In genomic region chr11:34647131-34647530, GRCh38 we compare ENCODE assay signal across 33 cellular contexts. TPM values are rescaled to one million over a fixed set of nuclear protein-coding genes. Genes with fewer than 3 reads are reported as not detected.
A peak's percentile ranks its signal among the peaks of the same experiment; 100 is the strongest.
DNase-seq lines count a peak whose midpoint lies in the region; ATAC-seq, FAIRE-seq and TF ChIP-seq lines count a peak whose summit lies in the region.
"Had no signal": no experiment of that assay in that cellular context is flagged by ENCODE, and none has a peak within 500 bp of the region (broad histone marks: within the 10 kb centered on the region; RNA-seq: fewer than 3 reads in every experiment).

No MANE protein-coding gene starts in this region.

- CTCF ChIA-PET in A549 (lab: Yijun Ruan, JAX) (interaction anchor here (1.5 to 10.6 kb wide), 3 partner anchors 47 to 244 kb away, joined by 3 to 63 read pairs (median 8); no protein-coding TSS in a partner anchor), HCT116 (lab: Charles Lee) (interaction anchor here (1.6 kb wide), 1 partner anchor 9 kb away, joined by 4 read pairs; no protein-coding TSS in a partner anchor)

- H2BK12ac ChIP-seq in mesenchymal stem cell (ENCODE audit: low read length in 2 of 2) = no peak overlapping the region

- H2AFZ ChIP-seq in HCT116 (ENCODE audit: low read depth, low read length, poor library complexity, severe bottlenecking) (peak overlapping the region; percentile 37), mesenchymal stem cell (ENCODE audit: low read depth, low read length) (no peak overlapping the region)

- no TSS peak for BruUV-seq in HCT116 (replicated peaks; lab: Mats Ljungman, UMichigan)

- no peak for DNase-seq in A549 (ENCODE audit: low read depth in 1 of 2, low spot score in 1 of 2)
- DNase-seq in HCT116 (ENCODE audit: low read depth, low spot score) = no peak
- DNase-seq in choroid plexus epithelial cell (ENCODE audit: low read depth) = peak; percentile 59
- DNase-seq in mesenchymal stem cell = peak; percentile 32
- no peak for DNase-seq in left lobe of liver (ENCODE audit: low spot score)
- no peak for DNase-seq in globus pallidus (ENCODE audit: low spot score)
- DNase-seq in A172 (ENCODE audit: low spot score) = no peak
- DNase-seq in activated T-cell treated with anti-CD3 and anti-CD28 coated beads, Interleukin-2, amount 50 U/mL, for 1 hour = no peak
- DNase-seq: activated CD4-positive, alpha-beta T cell treated with anti-CD3 and anti-CD28 coated beads, Interleukin-2, amount 10 ng/mL, durations not matched to agents 24 days and 14 days; C1 segment of cervical spinal cord; central memory CD4-positive, alpha-beta T cell; dermis blood vessel endothelial cell; DND-41; hippocampal formation; immature natural killer cell; NCI-H1105 treated with DMSO at 0.1 percent for 48 hours; NCI-H2029; NCI-H748 treated with DMSO at 0.1 percent for 48 hours; pancreas; right cardiac atrium; SK-N-SH; stimulated activated naive CD8-positive, alpha-beta T cell treated with anti-CD3 and anti-CD28 coated beads, Interleukin-15, amount 100 ng/mL, for 72 hours; T-helper 2 cell had no signal

- no peak overlapping the region for H2BK15ac ChIP-seq in mesenchymal stem cell (ENCODE audit: low read depth, poor library complexity, severe bottlenecking)

- H3K27me3 ChIP-seq in HCT116 (ENCODE audit: insufficient read depth, low read length) = no peaks in the 10 kb centered on the region
- H3K27me3 ChIP-seq in mesenchymal stem cell (ENCODE audit: control insufficient read depth in 1 of 2, insufficient read depth in 1 of 2, low read length in 2 of 2) = peaks cover 0 to 8% of the 10 kb centered on the region in 2 experiments
- H3K27me3 ChIP-seq: ascending aorta, left lung, pancreas had no signal

- H3K4me3 ChIP-seq in A549 (no peak overlapping the region), HCT116 (replicated peaks in 1 of 2; ENCODE audit: low read depth in 1 of 2, low read length in 2 of 2) (no peak overlapping the region), choroid plexus epithelial cell (ENCODE audit: low read depth, low read length) (no peak overlapping the region), mesenchymal stem cell (ENCODE audit: insufficient read depth in 1 of 2, low read depth in 1 of 2, low read length in 2 of 2) (no peak overlapping the region)
- H3K4me3 ChIP-seq: ascending aorta, left lung, pancreas, tibial nerve had no signal

- H3K4me2 ChIP-seq in A549 (no peak overlapping the region), HCT116 (ENCODE audit: low read length) (no peak overlapping the region), mesenchymal stem cell (ENCODE audit: low read length, poor library complexity, severe bottlenecking) (no peak overlapping the region)
- H3K4me2 ChIP-seq: SK-N-SH had no signal

- H2BK5ac ChIP-seq in mesenchymal stem cell (ENCODE audit: low read depth, low read length, poor library complexity, severe bottlenecking) = no peak overlapping the region

- RAD21 ChIA-PET in HCT116 (lab: Charles Lee; ENCODE audit: low non-redundant PET in 1 of 2, low total read pairs in 2 of 2, uncharacterized antibody in 2 of 2, unreplicated experiment in 2 of 2) = no interaction called here

- peak overlapping the region in 1 of 2 experiments; percentile 29 for H3K4ac ChIP-seq in mesenchymal stem cell (ENCODE audit: low read depth in 1 of 2, low read length in 2 of 2)

- no peak overlapping the region for H2AK5ac ChIP-seq in mesenchymal stem cell (ENCODE audit: low read length, severe bottlenecking)

- intact Hi-C loops in HCT116 (cut with micrococcal nuclease) = no loop called here

- no peaks in the 10 kb centered on the region for H3K9me2 ChIP-seq in HCT116 (ENCODE audit: insufficient read depth)
- H3K9me2 ChIP-seq: SK-N-SH had no signal

- no peak overlapping the region for H4K91ac ChIP-seq in mesenchymal stem cell (ENCODE audit: low read length)

- no peak overlapping the region for H3K23ac ChIP-seq in mesenchymal stem cell (ENCODE audit: low read length in 2 of 2)

- no peak overlapping the region for H2BK120ac ChIP-seq in mesenchymal stem cell (ENCODE audit: low read depth, low read length)

- TF ChIP-seq RAD21 in A549 (conservative IDR thresholded peaks at IDR 0.05 in 1 of 2, IDR thresholded peaks at IDR 0.05 in 1 of 2) = no peak
- TF ChIP-seq RAD21 in HCT116 (IDR thresholded peaks at IDR 0.05; ENCODE audit: low read depth) = no peak

- H3K18ac ChIP-seq in mesenchymal stem cell (ENCODE audit: low read depth in 1 of 2, low read length in 2 of 2) = no peak overlapping the region

- H3K36me3 ChIP-seq in HCT116 (ENCODE audit: control insufficient read depth in 1 of 2, insufficient read depth in 2 of 2, low read length in 2 of 2) = peaks cover 0 to 35% of the 10 kb centered on the region in 2 experiments; a peak in 1 of 4 replicates
- no peaks in the 10 kb centered on the region for H3K36me3 ChIP-seq in mesenchymal stem cell (ENCODE audit: control insufficient read depth in 1 of 2, insufficient read depth in 2 of 2, low read depth in 1 of 2, low read length in 2 of 2)
- H3K36me3 ChIP-seq: ascending aorta, tibial nerve had no signal

- TF ChIP-seq POLR2A in A549 (IDR thresholded peaks at IDR 0.05; ENCODE audit: low read length) (no peak), HCT116 (IDR thresholded peaks at IDR 0.05; ENCODE audit: borderline replicate concordance, extremely low read depth, insufficient read depth, insufficient read length) (no peak)

- H4K20me1 ChIP-seq in HCT116 (ENCODE audit: insufficient read depth) = no peaks in the 10 kb centered on the region

- H4K8ac ChIP-seq in mesenchymal stem cell (ENCODE audit: low read length) = no peak overlapping the region

- H3K4me1 ChIP-seq in A549 (peaks cover 47% of the 10 kb centered on the region), HCT116 (ENCODE audit: control insufficient read depth in 1 of 2, insufficient read depth in 2 of 2, low read length in 2 of 2) (peaks cover 18 to 95% of the 10 kb centered on the region in 2 experiments; a peak in 3 of 4 replicates), mesenchymal stem cell (ENCODE audit: control insufficient read depth, insufficient read depth, low read depth, low read length) (peaks cover 13% of the 10 kb centered on the region)
- H3K4me1 ChIP-seq: ascending aorta had no signal

- H3K27ac ChIP-seq in A549 (peak overlapping the region; percentile 94 to 99; a peak in 5 of 6 replicates), HCT116 (ENCODE audit: low read depth, low read length) (no peak overlapping the region), mesenchymal stem cell (ENCODE audit: low read length, poor library complexity, severe bottlenecking) (no peak overlapping the region)
- H3K27ac ChIP-seq: ascending aorta, HL-60, left lung, pancreas, tibial nerve had no signal

- no peak for TF ChIP-seq EP300 in A549 (IDR thresholded peaks at IDR 0.05)

- H3K9me3 ChIP-seq in A549 (peaks cover 3% of the 10 kb centered on the region; the same call in 1 of the 3 replicates), HCT116 (ENCODE audit: control insufficient read depth in 1 of 2, insufficient read depth in 1 of 2, low read depth in 1 of 2, low read length in 2 of 2) (no peaks in the 10 kb centered on the region), mesenchymal stem cell (ENCODE audit: control insufficient read depth, low read length) (no peaks in the 10 kb centered on the region)
- H3K9me3 ChIP-seq: ascending aorta, left lung, pancreas, SK-N-SH, tibial nerve had no signal

- no peaks in the 10 kb centered on the region for H3K79me1 ChIP-seq in mesenchymal stem cell (replicated peaks; ENCODE audit: low read length, poor library complexity, severe bottlenecking)

- no peak for TF ChIP-seq CTCF in A549 (IDR thresholded peaks at IDR 0.05)
- TF ChIP-seq CTCF in HCT116 (IDR thresholded peaks at IDR 0.05 in 2 of 3, conservative IDR thresholded peaks at IDR 0.05 in 1 of 3; ENCODE audit: borderline replicate concordance in 1 of 3, insufficient read depth in 1 of 3, low read depth in 2 of 3, low read length in 2 of 3) = no peak
- no peak for TF ChIP-seq CTCF in choroid plexus epithelial cell (conservative IDR thresholded peaks at IDR 0.05; ENCODE audit: low read depth, low read length)

- H3K79me2 ChIP-seq in HCT116 (ENCODE audit: insufficient read depth, low read length) = peaks cover 23% of the 10 kb centered on the region; the same call in 1 of the 2 replicates

- H3K14ac ChIP-seq in mesenchymal stem cell (ENCODE audit: low read length in 2 of 2) = no peak overlapping the region

- WGBS in A549 (ENCODE audit: missing lambda C conversion rate) = 77% methylated on average over 2 of the region's 2 CpGs
- WGBS in mesenchymal stem cell = 50% methylated on average over 1 of the region's 2 CpGs

- no peak overlapping the region for H3K9ac ChIP-seq in HCT116 (ENCODE audit: low read length)
- no peak overlapping the region for H3K9ac ChIP-seq in mesenchymal stem cell (ENCODE audit: low read length)
- H3K9ac ChIP-seq: SK-N-SH had no signal

- FAIRE-seq in A549 (lab: Jason Lieb, UNC) = no peak
- FAIRE-seq: frontal cortex, GM12891, H54, HepG2, pancreas had no signal

- POLR2A ChIA-PET in A549 (lab: Yijun Ruan, JAX) = interaction anchor here (1.0 kb wide), 1 partner anchor 46 kb away, joined by 3 read pairs; no protein-coding TSS in a partner anchor
- POLR2A ChIA-PET in HCT116 (lab: Charles Lee) = no interaction called here

- ATAC-seq in A549 = no peak
- no peak for ATAC-seq in HCT116
- no peak for ATAC-seq in left lobe of liver
- ATAC-seq: activated naive CD4-positive, alpha-beta T cell treated with anti-CD3 and anti-CD28 coated beads, Interleukin-2, amount 50 U/mL, for 72 hours; HepG2; left lung; natural killer cell treated with Interleukin-12 subunit alpha and Interleukin-12 subunit beta and Interleukin-15 and Interleukin-18, amount 100 ng/mL, for 72 hours; pancreas; right cardiac atrium; stimulated activated naive CD8-positive, alpha-beta T cell treated with anti-CD3 and anti-CD28 coated beads, Interleukin-15, amount 100 ng/mL, for 72 hours had no signal

TF ChIP-seq in A549, 52 proteins besides CTCF, POLR2A, EP300 and RAD21 (continues in another document):
- TF ChIP-seq GATA3 (IDR thresholded peaks at IDR 0.05; ENCODE audit: borderline replicate concordance) (no peak), KDM5A (IDR thresholded peaks at IDR 0.05) (no peak), BHLHE40 (IDR thresholded peaks at IDR 0.05; ENCODE audit: low read depth, low read length) (no peak), JUNB (IDR thresholded peaks at IDR 0.05) (no peak)

RNA-seq across cellular contexts. Expression of gene EHF, which starts 26.2 kb away (rescaled TPM):
- polyA plus RNA-seq in A549 (2011; rRNA removed) = 4.9 and 5.4 TPM in 2 replicates
- polyA plus RNA-seq in A549 (2012; cell fraction: cytosol; rRNA removed) = 0.96 and 1.3 TPM in 2 replicates
- polyA plus RNA-seq in A549 (2012; cell fraction: nucleus; rRNA removed) = 1.0 TPM in 2 replicates
- polyA plus RNA-seq in A549 (2017; fragmentation: RNase III; extraction: RNeasy Plus Mini Kit Qiagen cat#74134 plus additional on column Dnase treatment) = 6.0 to 7.8 TPM (median 7.0 TPM) in 3 replicates
- polyA minus RNA-seq in A549 (2011; rRNA and poly(A)+ RNA removed) = 19.9 and 22.1 TPM in 2 replicates
- total RNA-seq in HCT116 (2021; ENCODE audit: unreplicated experiment) = 51.5 TPM
- polyA plus RNA-seq in HCT116 (2012) = 58.5 and 60.4 TPM in 2 replicates
- not detected for polyA plus RNA-seq in mesenchymal stem cell (2013, experiment 1 of 2)
- 0.01 TPM for polyA plus RNA-seq in mesenchymal stem cell (2013, experiment 2 of 2)
- total RNA-seq in left lobe of liver = 2.8 TPM
- total RNA-seq in A172 (2014; rRNA removed; shearing (Covaris generic)) = 0.14 TPM in 1 of 2 replicates, not detected in the other
- total RNA-seq: activated CD4-positive, alpha-beta T cell treated with anti-CD3 and anti-CD28 coated beads, Interleukin-2, amount 10 ng/mL, durations not matched to agents 24 days and 14 days; activated naive CD4-positive, alpha-beta T cell treated with anti-CD3 and anti-CD28 coated beads, Interleukin-2, amount 50 U/mL, for 72 hours; ascending aorta had no signal
- polyA plus RNA-seq: immature natural killer cell, SK-N-SH had no signal

Comparison
In these comparisons a context has a peak if more than half of its experiments do, and no peak if none do; other contexts are left out.
1. DNase-seq: peak in choroid plexus epithelial cell (single experiment) and mesenchymal stem cell (single experiment); none in A549 (0 of 2), HCT116 (single experiment), left lobe of liver (single experiment), globus pallidus (single experiment), A172 (single experiment) and activated T-cell treated with anti-CD3 and anti-CD28 coated beads, Interleukin-2, amount 50 U/mL, for 1 hour (single experiment).
2. H3K27ac ChIP-seq: peak in A549 (2 of 2); none in HCT116 (single experiment) and mesenchymal stem cell (single experiment).
3. RNA of gene EHF, which starts 26.2 kb away (total RNA-seq): 51.5 TPM in HCT116 (single experiment); 2.8 TPM in left lobe of liver (single experiment) and 0.14 TPM in A172; every median in the first group is over 10 times any median in the second.